Comparison of ENCODE assay signal across 8 cellular contexts in genomic region chr1:21251773-21252471, GRCh38. TPM values are rescaled to one million over a fixed set of nuclear protein-coding genes. Genes with fewer than 3 reads are reported as not detected.
DNase-seq lines count a peak whose midpoint lies in the region; ATAC-seq, FAIRE-seq and TF ChIP-seq lines count a peak whose summit lies in the region.

No MANE protein-coding gene starts in this region.

- FAIRE-seq in HTR-8/SVneo (lab: Jason Lieb, UNC) = peak; percentile 31

- no peaks in the 10 kb centered on the region for H3K27me3 Mint-ChIP-seq in natural killer cell (ENCODE audit: low read depth in 2 of 2)

- H3K36me3 ChIP-seq in ACC112 (ENCODE audit: insufficient read depth, low read length) = 0 out of 2 replicates have a peak, but pooled peaks cover 5% of the 10 kb centered on the region

- DNase-seq in HTR-8/SVneo (ENCODE audit: insufficient read length, low spot score) = peak; percentile 60
- DNase-seq in astrocyte of the spinal cord (ENCODE audit: low read depth, low spot score) = peak; percentile 96
- DNase-seq in left lobe of liver (ENCODE audit: low spot score) = peak; percentile 89
- peak; percentile 51 for DNase-seq in superior temporal gyrus (ENCODE audit: extremely low spot score)
- DNase-seq in natural killer cell = no peak

- intact Hi-C loops in natural killer cell (cut with micrococcal nuclease) = loop anchor here (10.0 kb wide), 1 partner anchor 403 kb away; no protein-coding TSS in a partner anchor

- peaks cover 12% of the 10 kb centered on the region for H3K4me1 ChIP-seq in ACC112 (ENCODE audit: control insufficient read depth, insufficient read depth, low read length, unreplicated experiment)

- no peak overlapping the region for H3K27ac Mint-ChIP-seq in natural killer cell

- in situ Hi-C loops in astrocyte of the spinal cord (cut with HindIII; ENCODE audit: low sequenced_read_pairs) = no loop called here

- H3K27ac ChIP-seq in ACC112 (ENCODE audit: low read depth, low read length) = peak overlapping the region; percentile 84

- H3K36me3 Mint-ChIP-seq in natural killer cell = peaks cover 5% of the 10 kb centered on the region

- ATAC-seq in left lobe of liver = peak; percentile 78
- ATAC-seq in HG03196 (IDR thresholded peaks at IDR 0.05; ENCODE audit: unreplicated experiment) = no peak
- no peak for ATAC-seq in natural killer cell
- no peak for ATAC-seq in HG03025 (IDR thresholded peaks at IDR 0.05; ENCODE audit: low FRiP score, unreplicated experiment)

- H3K9me3 Mint-ChIP-seq in natural killer cell = no peaks in the 10 kb centered on the region

- H3K27me3 ChIP-seq in ACC112 (ENCODE audit: insufficient read depth, low read length) = no peaks in the 10 kb centered on the region

- H3K4me3 ChIP-seq in ACC112 (ENCODE audit: low read depth, low read length) = no peak overlapping the region
- H3K4me3 ChIP-seq in astrocyte of the spinal cord (ENCODE audit: low read depth, low read length) = no peak overlapping the region

- H3K4me3 Mint-ChIP-seq in natural killer cell = no peak overlapping the region

- H2AFZ ChIP-seq in ACC112 (ENCODE audit: low read length, unreplicated experiment) = no peak overlapping the region

- H3K79me2 ChIP-seq in ACC112 (ENCODE audit: control insufficient read depth, insufficient read depth, low read length, unreplicated experiment) = no peaks in the 10 kb centered on the region

- H3K4me1 Mint-ChIP-seq in natural killer cell = peaks cover 4 to 8% of the 10 kb centered on the region in 2 donors

- TF ChIP-seq CTCF in astrocyte of the spinal cord (IDR thresholded peaks at IDR 0.05; ENCODE audit: low read depth, low read length) (no peak), natural killer cell (IDR thresholded peaks at IDR 0.05) (no peak)

RNA-seq across cellular contexts. Expression of gene ECE1, which starts 38.3 kb away (rescaled TPM):
- 58.0 TPM for total RNA-seq in left lobe of liver
- total RNA-seq in natural killer cell = 10 to 100 TPM; 47.2 to 70.1 (median 50.7) TPM
